8 cellular contexts compared by ENCODE assay signal in the genomic region with DNA sequence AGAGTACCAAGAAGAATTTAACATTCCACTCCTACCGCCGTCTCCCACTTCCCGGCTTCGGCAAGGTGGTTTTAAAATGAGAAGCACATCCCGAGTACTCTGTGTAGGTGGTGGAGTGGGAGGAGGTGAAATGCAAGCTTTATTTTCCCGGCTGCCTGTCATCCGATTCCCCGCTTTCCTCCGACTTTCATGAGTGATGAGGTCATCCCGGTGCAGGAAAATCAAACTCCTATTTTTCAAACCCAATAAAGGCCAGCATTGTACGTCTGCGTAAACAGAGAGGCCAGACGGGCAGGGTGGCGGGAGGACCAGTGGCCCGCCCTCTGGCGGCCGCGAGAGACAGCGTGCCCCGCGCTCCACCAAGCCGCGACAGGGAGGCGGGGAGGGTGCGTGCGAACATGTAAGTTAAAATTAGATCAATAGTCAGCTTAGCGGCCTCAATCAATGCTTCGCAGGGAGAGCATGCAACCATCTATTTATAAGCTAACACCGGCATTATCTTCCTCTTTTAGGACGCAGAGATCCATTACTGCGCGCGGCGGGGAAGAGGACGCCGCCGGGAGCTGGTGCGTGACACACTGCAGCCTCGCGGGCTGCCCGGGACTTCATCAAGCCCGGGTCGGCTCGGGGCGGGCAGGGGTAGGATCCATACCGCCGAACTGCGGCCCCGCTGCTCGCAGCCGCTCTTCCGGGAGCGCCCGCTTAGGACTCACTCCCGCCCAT.
A peak's percentile ranks its signal among the peaks of the same experiment; 100 is the strongest.
DNase-seq lines count a peak whose midpoint lies in the region; ATAC-seq lines count a peak whose summit lies in the region.

No MANE protein-coding gene starts in this region.

- DNase-seq in A172 (ENCODE audit: low spot score) (peak; percentile 55), NCI-H2227 treated with DMSO at 0.1 percent for 48 hours (lab: John Stamatoyannopoulos, UW) (peak; percentile 20), cerebellum (ENCODE audit: low spot score) (peak; percentile 89), kidney tubule cell (ENCODE audit: low spot score) (peak; percentile 83)
- peak; percentile 56 for DNase-seq in activated CD4-positive, alpha-beta T cell treated with anti-CD3 and anti-CD28 coated beads for 1 hour
- DNase-seq in stimulated activated CD4-positive, alpha-beta T cell treated with anti-CD3 and anti-CD28 coated beads, Interleukin-15, amount 100 ng/mL, for 48 hours (ENCODE audit: low read depth in 2 of 2) = peak; percentile 36 to 62

- ATAC-seq in GM18520 (IDR thresholded peaks at IDR 0.05; ENCODE audit: unreplicated experiment) (peak; percentile 88), HG03064 (IDR thresholded peaks at IDR 0.05; ENCODE audit: low read depth, unreplicated experiment) (peak; percentile 92)

Comparison
In these comparisons a context has a peak if more than half of its experiments do, and no peak if none do; other contexts are left out.
1. Peak in every context shown above with its lines: DNase-seq and ATAC-seq.
2. DNase-seq: peak in every context shown above with its lines; median percentile 89 in cerebellum; 83 in kidney tubule cell; 56 in activated CD4-positive, alpha-beta T cell treated with anti-CD3 and anti-CD28 coated beads for 1 hour; 55 in A172; 49 in stimulated activated CD4-positive, alpha-beta T cell treated with anti-CD3 and anti-CD28 coated beads, Interleukin-15, amount 100 ng/mL, for 48 hours; 20 in NCI-H2227 treated with DMSO at 0.1 percent for 48 hours.